In the genomic region with DNA sequence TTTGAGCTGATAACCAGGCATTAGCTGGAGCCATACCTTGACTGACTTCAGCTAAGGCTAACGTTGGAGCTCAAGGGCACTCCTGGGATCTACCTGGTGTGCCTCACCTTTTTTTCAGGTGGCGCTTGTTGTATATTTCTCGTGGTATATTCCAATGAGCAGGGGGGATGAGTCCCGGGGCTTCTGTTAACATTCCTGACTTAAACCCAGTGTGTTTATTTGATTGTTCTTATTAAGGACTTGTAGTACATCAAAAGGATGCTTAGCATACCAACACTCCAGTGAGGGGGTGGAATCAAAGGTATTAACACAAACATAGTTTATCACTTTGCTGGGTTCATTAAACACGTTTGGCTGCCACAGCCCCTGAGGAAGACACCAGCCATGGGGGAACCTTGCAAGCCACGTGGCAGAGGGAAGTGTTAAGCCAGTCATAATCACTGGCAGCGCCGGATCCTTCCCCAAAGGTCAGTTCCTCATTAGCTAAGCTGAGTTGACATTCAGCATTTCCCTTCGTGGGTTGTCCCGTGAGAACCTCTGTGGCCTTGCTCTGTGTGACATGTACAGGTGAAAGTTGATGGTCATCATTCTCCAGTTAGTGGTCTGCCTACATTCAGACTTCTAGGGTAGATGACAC, we compare ENCODE assay signal across 1 cellular context.
TF ChIP-seq lines count a peak whose summit lies in the region.

No MANE protein-coding gene starts in this region.

TF ChIP-seq in GM23338, 12 proteins besides CTCF, POLR2A, EP300 and RAD21 (continued from another document):
- TF ChIP-seq, protein P1, sequence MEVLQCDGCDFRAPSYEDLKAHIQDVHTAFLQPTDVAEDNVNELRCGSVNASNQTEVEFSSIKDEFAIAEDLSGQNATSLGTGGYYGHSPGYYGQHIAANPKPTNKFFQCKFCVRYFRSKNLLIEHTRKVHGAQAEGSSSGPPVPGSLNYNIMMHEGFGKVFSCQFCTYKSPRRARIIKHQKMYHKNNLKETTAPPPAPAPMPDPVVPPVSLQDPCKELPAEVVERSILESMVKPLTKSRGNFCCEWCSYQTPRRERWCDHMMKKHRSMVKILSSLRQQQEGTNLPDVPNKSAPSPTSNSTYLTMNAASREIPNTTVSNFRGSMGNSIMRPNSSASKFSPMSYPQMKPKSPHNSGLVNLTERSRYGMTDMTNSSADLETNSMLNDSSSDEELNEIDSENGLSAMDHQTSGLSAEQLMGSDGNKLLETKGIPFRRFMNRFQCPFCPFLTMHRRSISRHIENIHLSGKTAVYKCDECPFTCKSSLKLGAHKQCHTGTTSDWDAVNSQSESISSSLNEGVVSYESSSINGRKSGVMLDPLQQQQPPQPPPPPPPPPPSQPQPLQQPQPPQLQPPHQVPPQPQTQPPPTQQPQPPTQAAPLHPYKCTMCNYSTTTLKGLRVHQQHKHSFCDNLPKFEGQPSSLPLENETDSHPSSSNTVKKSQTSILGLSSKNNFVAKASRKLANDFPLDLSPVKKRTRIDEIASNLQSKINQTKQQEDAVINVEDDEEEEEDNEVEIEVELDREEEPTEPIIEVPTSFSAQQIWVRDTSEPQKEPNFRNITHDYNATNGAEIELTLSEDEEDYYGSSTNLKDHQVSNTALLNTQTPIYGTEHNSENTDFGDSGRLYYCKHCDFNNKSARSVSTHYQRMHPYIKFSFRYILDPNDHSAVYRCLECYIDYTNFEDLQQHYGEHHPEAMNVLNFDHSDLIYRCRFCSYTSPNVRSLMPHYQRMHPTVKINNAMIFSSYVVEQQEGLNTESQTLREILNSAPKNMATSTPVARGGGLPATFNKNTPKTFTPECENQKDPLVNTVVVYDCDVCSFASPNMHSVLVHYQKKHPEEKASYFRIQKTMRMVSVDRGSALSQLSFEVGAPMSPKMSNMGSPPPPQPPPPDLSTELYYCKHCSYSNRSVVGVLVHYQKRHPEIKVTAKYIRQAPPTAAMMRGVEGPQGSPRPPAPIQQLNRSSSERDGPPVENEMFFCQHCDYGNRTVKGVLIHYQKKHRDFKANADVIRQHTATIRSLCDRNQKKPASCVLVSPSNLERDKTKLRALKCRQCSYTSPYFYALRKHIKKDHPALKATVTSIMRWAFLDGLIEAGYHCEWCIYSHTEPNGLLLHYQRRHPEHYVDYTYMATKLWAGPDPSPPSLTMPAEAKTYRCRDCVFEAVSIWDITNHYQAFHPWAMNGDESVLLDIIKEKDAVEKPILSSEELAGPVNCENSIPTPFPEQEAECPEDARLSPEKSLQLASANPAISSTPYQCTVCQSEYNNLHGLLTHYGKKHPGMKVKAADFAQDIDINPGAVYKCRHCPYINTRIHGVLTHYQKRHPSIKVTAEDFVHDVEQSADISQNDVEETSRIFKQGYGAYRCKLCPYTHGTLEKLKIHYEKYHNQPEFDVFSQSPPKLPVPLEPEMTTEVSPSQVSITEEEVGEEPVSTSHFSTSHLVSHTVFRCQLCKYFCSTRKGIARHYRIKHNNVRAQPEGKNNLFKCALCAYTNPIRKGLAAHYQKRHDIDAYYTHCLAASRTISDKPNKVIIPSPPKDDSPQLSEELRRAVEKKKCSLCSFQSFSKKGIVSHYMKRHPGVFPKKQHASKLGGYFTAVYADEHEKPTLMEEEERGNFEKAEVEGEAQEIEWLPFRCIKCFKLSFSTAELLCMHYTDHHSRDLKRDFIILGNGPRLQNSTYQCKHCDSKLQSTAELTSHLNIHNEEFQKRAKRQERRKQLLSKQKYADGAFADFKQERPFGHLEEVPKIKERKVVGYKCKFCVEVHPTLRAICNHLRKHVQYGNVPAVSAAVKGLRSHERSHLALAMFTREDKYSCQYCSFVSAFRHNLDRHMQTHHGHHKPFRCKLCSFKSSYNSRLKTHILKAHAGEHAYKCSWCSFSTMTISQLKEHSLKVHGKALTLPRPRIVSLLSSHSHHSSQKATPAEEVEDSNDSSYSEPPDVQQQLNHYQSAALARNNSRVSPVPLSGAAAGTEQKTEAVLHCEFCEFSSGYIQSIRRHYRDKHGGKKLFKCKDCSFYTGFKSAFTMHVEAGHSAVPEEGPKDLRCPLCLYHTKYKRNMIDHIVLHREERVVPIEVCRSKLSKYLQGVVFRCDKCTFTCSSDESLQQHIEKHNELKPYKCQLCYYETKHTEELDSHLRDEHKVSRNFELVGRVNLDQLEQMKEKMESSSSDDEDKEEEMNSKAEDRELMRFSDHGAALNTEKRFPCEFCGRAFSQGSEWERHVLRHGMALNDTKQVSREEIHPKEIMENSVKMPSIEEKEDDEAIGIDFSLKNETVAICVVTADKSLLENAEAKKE (CRISPR knock-in tag; IDR thresholded peaks at IDR 0.05): no peak
